In genomic region chr1:92961896-92962752, GRCh38 we compare ENCODE assay signal across 9 cellular contexts. TPM values are rescaled to one million over a fixed set of nuclear protein-coding genes. Genes with fewer than 3 reads are reported as not detected.
A peak's percentile ranks its signal among the peaks of the same experiment; 100 is the strongest.
DNase-seq lines count a peak whose midpoint lies in the region; ATAC-seq and TF ChIP-seq lines count a peak whose summit lies in the region.
"Had no signal": no experiment of that assay in that cellular context is flagged by ENCODE, and none has a peak within 500 bp of the region (broad histone marks: within the 10 kb centered on the region; RNA-seq: fewer than 3 reads in every experiment).

No MANE protein-coding gene starts in this region.

- H3K27me3 Mint-ChIP-seq in Caco-2 (ENCODE audit: insufficient read depth, unreplicated experiment) = no peaks in the 10 kb centered on the region
- H3K27me3 Mint-ChIP-seq: activated naive CD8-positive, alpha-beta T cell had no signal

- ATAC-seq in GM19452 (IDR thresholded peaks at IDR 0.05; ENCODE audit: unreplicated experiment) = peak; percentile 52
- ATAC-seq in HG03520 (IDR thresholded peaks at IDR 0.05; ENCODE audit: unreplicated experiment) = peak; percentile 56

- H3K9me3 ChIP-seq in Caco-2 = no peaks in the 10 kb centered on the region
- H3K9me3 ChIP-seq in SU-DHL-6 (ENCODE audit: insufficient read depth, low read length) = no peaks in the 10 kb centered on the region
- H3K9me3 ChIP-seq in ascending aorta = no peaks in the 10 kb centered on the region
- no peaks in the 10 kb centered on the region for H3K9me3 ChIP-seq in iPS-18c (ENCODE audit: control insufficient read depth, insufficient read depth, low read length)

- peaks cover 7% of the 10 kb centered on the region for H3K36me3 Mint-ChIP-seq in Caco-2 (ENCODE audit: insufficient read depth, unreplicated experiment)
- H3K36me3 Mint-ChIP-seq: activated naive CD8-positive, alpha-beta T cell had no signal

- CTCF ChIA-PET in Caco-2 (lab: Charles Lee) = interaction anchor here (0.7 to 2.5 kb wide), 5 partner anchors 11 to 103 kb away, joined by 4 to 14 read pairs (median 5); no protein-coding TSS in a partner anchor

- no peaks in the 10 kb centered on the region for H3K9me2 ChIP-seq in SU-DHL-6 (replicated peaks; ENCODE audit: insufficient read depth, low read length)

- H3K4me1 Mint-ChIP-seq in Caco-2 (ENCODE audit: low read depth, unreplicated experiment) = peaks cover 12% of the 10 kb centered on the region

- DNase-seq in Caco-2 (peak in 1 of 2 experiments; percentile 7), ascending aorta (ENCODE audit: low spot score in 2 of 2) (no peak), retina (no peak)
- peak; percentile 39 for DNase-seq in stimulated activated CD4-positive, alpha-beta T cell treated with anti-CD3 and anti-CD28 coated beads, Interleukin-12 subunit alpha, Interleukin-12 subunit beta, amount 100 ng/mL, for 4 hours

- intact Hi-C loops in Caco-2 (cut with micrococcal nuclease; ENCODE audit: unreplicated experiment) = loop anchor here (1.0 kb wide), 1 partner anchor 29 kb away; no protein-coding TSS in a partner anchor
- intact Hi-C loops in ascending aorta (cut with DNase I) = loop anchor here (1.0 to 10.0 kb wide), 6 partner anchors 33 to 883 kb away; partner anchors contain the start of genes CCDC18, MTF2, RPL5 and TMED5

- POLR2A ChIA-PET in Caco-2 (lab: Charles Lee) = interaction anchor here (0.5 kb wide), 1 partner anchor 885 kb away, joined by 4 read pairs; no protein-coding TSS in a partner anchor

- TF ChIP-seq CTCF in Caco-2 (IDR thresholded peaks at IDR 0.05; ENCODE audit: insufficient read depth in 1 of 2, low read depth in 1 of 2, low read length in 1 of 2, severe bottlenecking in 1 of 2, unreplicated experiment in 1 of 2) (no peak), SU-DHL-6 (IDR thresholded peaks at IDR 0.05; ENCODE audit: insufficient read depth, low read length, poor library complexity, severe bottlenecking) (no peak), ascending aorta (IDR thresholded peaks at IDR 0.05) (no peak)

- no peak overlapping the region for H3K27ac Mint-ChIP-seq in Caco-2 (ENCODE audit: unreplicated experiment)

- H4K20me1 ChIP-seq in SU-DHL-6 (ENCODE audit: low read depth, low read length) = no peaks in the 10 kb centered on the region

- no TSS peak for BruUV-seq in Caco-2 (replicated peaks; lab: Mats Ljungman, UMichigan)

- peak overlapping the region; percentile 98 for H3K4me2 ChIP-seq in SU-DHL-6 (ENCODE audit: low read depth, low read length, poor library complexity, severe bottlenecking)

- H3K4me1 ChIP-seq in Caco-2 (peaks cover 25% of the 10 kb centered on the region), ascending aorta (peaks cover 0 to 6% of the 10 kb centered on the region in 2 donors)

- H3F3A ChIP-seq in SU-DHL-6 (ENCODE audit: insufficient read depth) = peaks cover 44% of the 10 kb centered on the region

- no peaks in the 10 kb centered on the region for H3K9me3 Mint-ChIP-seq in Caco-2 (ENCODE audit: unreplicated experiment)

- peaks cover 36% of the 10 kb centered on the region for H3K79me2 ChIP-seq in SU-DHL-6 (ENCODE audit: insufficient read depth, low read length)

- peak overlapping the region; percentile 98 for H3K9ac ChIP-seq in SU-DHL-6 (ENCODE audit: low read length)

- H3K27me3 ChIP-seq in Caco-2 (replicated peaks; ENCODE audit: control insufficient read depth, insufficient read depth, low read length) = no peaks in the 10 kb centered on the region
- no peaks in the 10 kb centered on the region for H3K27me3 ChIP-seq in SU-DHL-6 (ENCODE audit: low read length)
- no peaks in the 10 kb centered on the region for H3K27me3 ChIP-seq in ascending aorta

- peak overlapping the region; percentile 98 for H3K27ac ChIP-seq in SU-DHL-6 (ENCODE audit: low read depth, low read length)
- peak overlapping the region; percentile 92 to 98 for H3K27ac ChIP-seq in ascending aorta

- H3K4me3 Mint-ChIP-seq in Caco-2 (ENCODE audit: unreplicated experiment) = peak overlapping the region; percentile 71
- H3K4me3 Mint-ChIP-seq: activated naive CD8-positive, alpha-beta T cell had no signal

- no peaks in the 10 kb centered on the region for H3K36me3 ChIP-seq in Caco-2 (ENCODE audit: control insufficient read depth, insufficient read depth, low read length)
- H3K36me3 ChIP-seq in SU-DHL-6 (ENCODE audit: low read length) = no peaks in the 10 kb centered on the region
- H3K36me3 ChIP-seq in ascending aorta = no peaks in the 10 kb centered on the region

- H3K4me3 ChIP-seq in Caco-2 (ENCODE audit: low read depth, low read length) = peak overlapping the region; percentile 78
- peak overlapping the region; percentile 86 for H3K4me3 ChIP-seq in SU-DHL-6 (ENCODE audit: insufficient read depth, low read length, poor library complexity, severe bottlenecking)
- peak overlapping the region; percentile 67 to 92 for H3K4me3 ChIP-seq in ascending aorta
- H3K4me3 ChIP-seq in iPS-18c (ENCODE audit: insufficient read depth, low read depth, low read length) = peak overlapping the region; percentile 75

- no peak overlapping the region for H2AFZ ChIP-seq in SU-DHL-6 (ENCODE audit: low read depth, low read length, severe bottlenecking)

RNA-seq across cellular contexts. Expression of gene DIPK1A, which starts 0.9 kb away (rescaled TPM):
- total RNA-seq in Caco-2 (2022) (2.3 and 3.0 TPM in 2 replicates), ascending aorta (7.0 TPM)
